ENCODE assay signal across 1 cellular context in genomic region chr2:219495531-219496122, GRCh38.
TF ChIP-seq lines count a peak whose summit lies in the region.

No MANE protein-coding gene starts in this region.

TF ChIP-seq in HCT116, 20 proteins besides CTCF, POLR2A, EP300 and RAD21:
- TF ChIP-seq ATF3 (IDR thresholded peaks at IDR 0.05): no peak
- no peak for TF ChIP-seq ELF1 (IDR thresholded peaks at IDR 0.05; ENCODE audit: borderline replicate concordance, low read depth)
